23 cellular contexts compared by ENCODE assay signal in genomic region chr12:42240131-42240750, GRCh38. TPM values are rescaled to one million over a fixed set of nuclear protein-coding genes. Genes with fewer than 3 reads are reported as not detected.
A peak's percentile ranks its signal among the peaks of the same experiment; 100 is the strongest.
DNase-seq lines count a peak whose midpoint lies in the region; ATAC-seq, FAIRE-seq and TF ChIP-seq lines count a peak whose summit lies in the region.
"Had no signal": no experiment of that assay in that cellular context is flagged by ENCODE, and none has a peak within 500 bp of the region (broad histone marks: within the 10 kb centered on the region; RNA-seq: fewer than 3 reads in every experiment).

No MANE protein-coding gene starts in this region.

- H3K27ac ChIP-seq in Karpas-422 (ENCODE audit: low read length) = peak overlapping the region; percentile 82
- no peak overlapping the region for H3K27ac ChIP-seq in endothelial cell of umbilical vein (ENCODE audit: insufficient read depth, low read depth, low read length)
- no peak overlapping the region for H3K27ac ChIP-seq in dorsolateral prefrontal cortex
- H3K27ac ChIP-seq: HL-60 had no signal

- no peaks in the 10 kb centered on the region for H3K27me3 Mint-ChIP-seq in neural crest cell (ENCODE audit: low read depth)

- no peaks in the 10 kb centered on the region for H3K9me3 Mint-ChIP-seq in neural crest cell

- no peak for TF ChIP-seq POLR2A in endothelial cell of umbilical vein (IDR thresholded peaks at IDR 0.05; ENCODE audit: low read depth, low read length)

- dilution Hi-C loops in endothelial cell of umbilical vein (cut with MboI; ENCODE audit: extremely low pct_ligation_motif_present, low sequenced_read_pairs) = no loop called here

- CTCF ChIA-PET in endothelial cell of umbilical vein (lab: Charles Lee) = no interaction called here

- H3K36me3 ChIP-seq in Karpas-422 (ENCODE audit: insufficient read depth, low read length) (peaks cover 3% of the 10 kb centered on the region), endothelial cell of umbilical vein (ENCODE audit: control insufficient read depth in 2 of 2, extremely low read depth in 1 of 2, insufficient read depth in 2 of 2, low read length in 2 of 2) (no peaks in the 10 kb centered on the region)
- H3K36me3 ChIP-seq: BE2C had no signal

- no peak overlapping the region for H3K27ac Mint-ChIP-seq in neural crest cell (ENCODE audit: unreplicated experiment)

- no peaks in the 10 kb centered on the region for H3K9me1 ChIP-seq in endothelial cell of umbilical vein (replicated peaks; ENCODE audit: control insufficient read depth, extremely low read depth, insufficient read depth, low read length)

- H3K27me3 ChIP-seq in Karpas-422 (ENCODE audit: low read length) (no peaks in the 10 kb centered on the region), endothelial cell of umbilical vein (ENCODE audit: control insufficient read depth in 2 of 2, insufficient read depth in 2 of 2, low read length in 2 of 2) (no peaks in the 10 kb centered on the region), dorsolateral prefrontal cortex (no peaks in the 10 kb centered on the region)
- H3K27me3 ChIP-seq: BE2C, MG63 had no signal

- H3K4me1 Mint-ChIP-seq in neural crest cell = peaks cover 25% of the 10 kb centered on the region

- H3K4me3 ChIP-seq in Karpas-422 (ENCODE audit: low read length) (peak overlapping the region; percentile 11; the same call in 1 of the 2 replicates), endothelial cell of umbilical vein (replicated peaks in 1 of 3; ENCODE audit: insufficient read depth in 1 of 3, low read depth in 1 of 3, low read length in 3 of 3) (no peak overlapping the region), dorsolateral prefrontal cortex (no peak overlapping the region)
- H3K4me3 ChIP-seq: MG63 had no signal

- TF ChIP-seq CTCF in endothelial cell of umbilical vein (IDR thresholded peaks at IDR 0.05; ENCODE audit: extremely low read depth in 1 of 2, insufficient read depth in 1 of 2, low read depth in 1 of 2, low read length in 2 of 2) = no peak
- TF ChIP-seq CTCF in neural crest cell (conservative IDR thresholded peaks at IDR 0.05) = no peak
- no peak for TF ChIP-seq CTCF in dorsolateral prefrontal cortex (IDR thresholded peaks at IDR 0.05 in 54 of 56, conservative IDR thresholded peaks at IDR 0.05 in 2 of 56; ENCODE audit: low read depth in 1 of 56, partially characterized antibody in 56 of 56)

- H3K9ac ChIP-seq in Karpas-422 (ENCODE audit: low read length) (peak overlapping the region; percentile 25), endothelial cell of umbilical vein (replicated peaks; ENCODE audit: extremely low read depth, insufficient read depth, low read length) (no peak overlapping the region)
- H3K9ac ChIP-seq: SK-N-SH had no signal

- H4K20me1 ChIP-seq in Karpas-422 (ENCODE audit: insufficient read depth, low read depth, low read length) (no peaks in the 10 kb centered on the region), endothelial cell of umbilical vein (replicated peaks; ENCODE audit: control insufficient read depth, extremely low read depth, insufficient read depth, low read length) (no peaks in the 10 kb centered on the region)

- POLR2A ChIA-PET in endothelial cell of umbilical vein (lab: Charles Lee) = no interaction called here

- H3K4me3 Mint-ChIP-seq in neural crest cell = peak overlapping the region; percentile 69

- DNase-seq in ELF-1 (ENCODE audit: low read depth, low spot score) (peak; percentile 10), Karpas-422 (peak; percentile 84), endothelial cell of umbilical vein (ENCODE audit: low read depth, low spot score) (no peak), neural crest cell (ENCODE audit: low read depth, low spot score) (no peak), dorsolateral prefrontal cortex (no peak)
- DNase-seq in activated CD8-positive, alpha-beta memory T cell treated with anti-CD3 and anti-CD28 coated beads for 24 hours = no peak
- DNase-seq: 8988T, ACHN, BE2C, GOT3, MG63, NCI-H1105 treated with DMSO at 0.1 percent for 48 hours, NCI-H146, NCI-H1930, NCI-H2107, NCI-H446, NCI-H524 treated with DMSO at 0.1 percent for 48 hours, NCI-H774, PC-3, SK-N-SH had no signal

- peaks cover 34% of the 10 kb centered on the region for H3K79me2 ChIP-seq in Karpas-422 (ENCODE audit: low read length)
- peaks cover 14% of the 10 kb centered on the region for H3K79me2 ChIP-seq in endothelial cell of umbilical vein (ENCODE audit: control insufficient read depth, insufficient read depth, low read length)

- no TSS peak for BruUV-seq in endothelial cell of umbilical vein (replicated peaks; lab: Mats Ljungman, UMichigan)

- ATAC-seq in HG03095 (IDR thresholded peaks at IDR 0.05; ENCODE audit: unreplicated experiment) = no peak
- ATAC-seq: HCT116, PC-3 had no signal

- H3K36me3 Mint-ChIP-seq in neural crest cell (ENCODE audit: low read depth) = no peaks in the 10 kb centered on the region

- H3K4me2 ChIP-seq in Karpas-422 (ENCODE audit: low read depth, low read length, poor library complexity, severe bottlenecking) = peak overlapping the region; percentile 80
- H3K4me2 ChIP-seq in endothelial cell of umbilical vein (ENCODE audit: insufficient read depth, low read length) = no peak overlapping the region

- 0 out of 2 replicates have a peak overlapping the region, but pooled peaks have one; percentile 10 for H2AFZ ChIP-seq in Karpas-422 (ENCODE audit: low read length)
- no peak overlapping the region for H2AFZ ChIP-seq in endothelial cell of umbilical vein (ENCODE audit: low read depth, low read length)

- FAIRE-seq in endothelial cell of umbilical vein (lab: Jason Lieb, UNC) = peak; percentile 33

- H3K9me3 ChIP-seq in Karpas-422 (ENCODE audit: low read length) (no peaks in the 10 kb centered on the region), endothelial cell of umbilical vein (replicated peaks; ENCODE audit: control insufficient read depth, insufficient read depth, low read length) (no peaks in the 10 kb centered on the region)
- H3K9me3 ChIP-seq: BE2C, MG63, SK-N-SH had no signal

- H3K9me2 ChIP-seq in Karpas-422 (replicated peaks; ENCODE audit: insufficient read depth, low read length) = no peaks in the 10 kb centered on the region
- H3K9me2 ChIP-seq: SK-N-SH had no signal

- intact Hi-C loops in endothelial cell of umbilical vein (cut with micrococcal nuclease) = no loop called here
- intact Hi-C loops in dorsolateral prefrontal cortex (cut with DNase I) = no loop called here

- H3K4me1 ChIP-seq in Karpas-422 (ENCODE audit: low read length) (peaks cover 41% of the 10 kb centered on the region), endothelial cell of umbilical vein (ENCODE audit: control insufficient read depth, extremely low read depth, insufficient read depth, low read length) (peaks cover 13% of the 10 kb centered on the region)
- H3K4me1 ChIP-seq: BE2C had no signal

TF ChIP-seq in endothelial cell of umbilical vein, 7 proteins besides CTCF, POLR2A, EP300 and RAD21:
- TF ChIP-seq, protein P1, sequence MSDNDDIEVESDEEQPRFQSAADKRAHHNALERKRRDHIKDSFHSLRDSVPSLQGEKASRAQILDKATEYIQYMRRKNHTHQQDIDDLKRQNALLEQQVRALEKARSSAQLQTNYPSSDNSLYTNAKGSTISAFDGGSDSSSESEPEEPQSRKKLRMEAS (IDR thresholded peaks at IDR 0.05; ENCODE audit: insufficient read depth, insufficient read length) = no peak
- TF ChIP-seq JUN (IDR thresholded peaks at IDR 0.05; ENCODE audit: borderline replicate concordance, insufficient read depth, insufficient read length, low read depth) (no peak), FOS (IDR thresholded peaks at IDR 0.05; ENCODE audit: borderline replicate concordance, insufficient read depth, low read length) (no peak), GATA2 (IDR thresholded peaks at IDR 0.05; ENCODE audit: insufficient read depth, insufficient read length, low read depth, low read length) (no peak), EZH2 (IDR thresholded peaks at IDR 0.05; ENCODE audit: borderline replicate concordance, low read depth, low read length, severe bottlenecking) (no peak), MYC (IDR thresholded peaks at IDR 0.05; ENCODE audit: low read depth, low read length) (no peak)
TF ChIP-seq in endothelial cell of umbilical vein: peak in this region for 0.

RNA-seq across cellular contexts. Expression of gene YAF2, which starts 2.2 kb away (rescaled TPM):
- 36.3 and 81.7 TPM in 2 replicates for total RNA-seq in Karpas-422 (2014; rRNA removed; shearing (Covaris generic); ENCODE audit: low replicate concordance)
- total RNA-seq in endothelial cell of umbilical vein = 29.2 and 29.5 TPM in 2 replicates
- 4.6 and 6.9 TPM in 2 replicates for polyA plus RNA-seq in endothelial cell of umbilical vein
- 6.8 and 7.8 TPM in 2 replicates for polyA plus RNA-seq in endothelial cell of umbilical vein (2011; cell fraction: cytosol; rRNA removed)
- 22.1 and 24.6 TPM in 2 replicates for polyA plus RNA-seq in endothelial cell of umbilical vein (2011; cell fraction: nucleus; rRNA removed)
- 13.6 and 16.5 TPM in 2 replicates for polyA plus RNA-seq in endothelial cell of umbilical vein (2012)
- polyA minus RNA-seq in endothelial cell of umbilical vein = 12.8 and 16.6 TPM in 2 replicates
- polyA minus RNA-seq in endothelial cell of umbilical vein (2011; cell fraction: cytosol; rRNA and poly(A)+ RNA removed) = 16.3 TPM
- polyA minus RNA-seq in endothelial cell of umbilical vein (2011; cell fraction: nucleus; rRNA and poly(A)+ RNA removed) = 42.2 and 43.5 TPM in 2 replicates
- 27.4 and 33.6 TPM in 2 replicates for total RNA-seq in neural crest cell
- total RNA-seq in dorsolateral prefrontal cortex = 100 to 1,000 TPM in 2 of 120 experiments, 10 to 100 TPM in 118; 50.9 to 101 (median 80.2) TPM

Comparison
In these comparisons a context has a peak if more than half of its experiments do, and no peak if none do; other contexts are left out.
1. DNase-seq: peak in ELF-1 (single experiment) and Karpas-422 (single experiment); none in endothelial cell of umbilical vein (single experiment), neural crest cell (single experiment), activated CD8-positive, alpha-beta memory T cell treated with anti-CD3 and anti-CD28 coated beads for 24 hours (single experiment) and dorsolateral prefrontal cortex (0 of 10).